Comparison of ENCODE assay signal across 26 cellular contexts in the genomic region with DNA sequence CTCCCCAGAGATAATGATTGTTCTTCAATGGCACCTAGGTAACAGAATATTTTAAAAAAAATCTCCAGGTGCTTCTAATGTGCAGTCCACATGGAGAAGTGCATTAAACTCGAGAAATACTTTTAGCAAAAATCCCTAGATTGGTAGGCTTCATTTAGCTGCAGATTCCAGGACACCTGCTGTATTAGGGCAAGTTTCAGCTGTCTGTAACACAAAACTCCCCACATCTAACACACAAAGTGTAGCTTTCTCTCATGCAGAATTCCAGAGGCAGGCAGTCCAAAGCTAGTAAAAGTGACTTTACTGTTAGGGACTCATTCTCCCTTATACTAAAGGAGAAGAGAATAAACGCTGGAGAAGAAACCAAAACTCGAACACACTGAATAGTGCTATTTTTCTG.
"Had no signal": no experiment of that assay in that cellular context is flagged by ENCODE, and none has a peak within 500 bp of the region (broad histone marks: within the 10 kb centered on the region; RNA-seq: fewer than 3 reads in every experiment).

No MANE protein-coding gene starts in this region.

- H3K4me1 ChIP-seq: gastrocnemius medialis, parathyroid adenoma, right lobe of liver, thyroid gland, vagina had no signal

- H3K27ac Mint-ChIP-seq: dendritic cell treated with granulocyte-macrophage colony-stimulating factor and Interleukin-4, amounts not matched to agents 40 ng/mL and 50 ng/mL, for 4 days; endodermal cell; memory B cell; natural killer cell treated with Interleukin-12 subunit alpha and Interleukin-12 subunit beta and Interleukin-15 and Interleukin-18, amount 100 ng/mL, for 72 hours; progenitor cell of endocrine pancreas; stimulated activated naive CD8-positive, alpha-beta T cell treated with anti-CD3 and anti-CD28 coated beads, Interleukin-15, amount 100 ng/mL, for 72 hours had no signal

- H3K4me3 Mint-ChIP-seq: dendritic cell treated with granulocyte-macrophage colony-stimulating factor and Interleukin-4, amounts not matched to agents 40 ng/mL and 50 ng/mL, for 4 days; endodermal cell; memory B cell; naive B cell; natural killer cell treated with Interleukin-12 subunit alpha and Interleukin-12 subunit beta and Interleukin-15 and Interleukin-18, amount 100 ng/mL, for 72 hours; neural crest cell; stimulated activated naive CD8-positive, alpha-beta T cell treated with anti-CD3 and anti-CD28 coated beads, Interleukin-15, amount 100 ng/mL, for 72 hours had no signal

- H3K36me3 Mint-ChIP-seq: memory B cell; naive B cell; natural killer cell treated with Interleukin-12 subunit alpha and Interleukin-12 subunit beta and Interleukin-15 and Interleukin-18, amount 100 ng/mL, for 72 hours had no signal

- H3K27ac ChIP-seq: epithelial cell of prostate, gastrocnemius medialis, parathyroid adenoma, right lobe of liver, thyroid gland, vagina had no signal

- H3K27me3 Mint-ChIP-seq: dendritic cell treated with granulocyte-macrophage colony-stimulating factor and Interleukin-4, amounts not matched to agents 40 ng/mL and 50 ng/mL, for 4 days; memory B cell; naive B cell; natural killer cell treated with Interleukin-12 subunit alpha and Interleukin-12 subunit beta and Interleukin-15 and Interleukin-18, amount 100 ng/mL, for 72 hours; progenitor cell of endocrine pancreas; stimulated activated naive CD8-positive, alpha-beta T cell treated with anti-CD3 and anti-CD28 coated beads, Interleukin-15, amount 100 ng/mL, for 72 hours had no signal

- H2AFZ ChIP-seq: parathyroid adenoma had no signal

- H3K4me1 Mint-ChIP-seq: endodermal cell; memory B cell; naive B cell; neural crest cell; stimulated activated naive CD8-positive, alpha-beta T cell treated with anti-CD3 and anti-CD28 coated beads, Interleukin-15, amount 100 ng/mL, for 72 hours had no signal

- H3K36me3 ChIP-seq: gastrocnemius medialis, right lobe of liver, thyroid gland, vagina had no signal

- DNase-seq: effector CD8-positive, alpha-beta T cell; endodermal cell; foreskin fibroblast; gastrocnemius medialis; head of caudate nucleus; left ventricle myocardium superior; naive B cell; right lobe of liver; small intestine; stimulated activated CD4-positive, alpha-beta T cell treated with anti-CD3 and anti-CD28 coated beads, Interleukin-15, amount 100 ng/mL, for 24 hours; stimulated activated CD4-positive, alpha-beta T cell treated with anti-CD3 and anti-CD28 coated beads, Interleukin-2, amount 100 ng/mL, for 48 hours; stimulated activated CD8-positive, alpha-beta memory T cell treated with anti-CD3 and anti-CD28 coated beads, Interleukin-4, amount 100 ng/mL, for 48 hours; stimulated activated naive CD4-positive, alpha-beta T cell; stimulated activated naive CD8-positive, alpha-beta T cell treated with anti-CD3 and anti-CD28 coated beads, Interleukin-15, amount 100 ng/mL, for 72 hours; thyroid gland; trophoblast cell had no signal

- H3K27me3 ChIP-seq: gastrocnemius medialis, right lobe of liver, thyroid gland, vagina had no signal

- H3K4me3 ChIP-seq: gastrocnemius medialis, lung, right lobe of liver, thyroid gland, vagina had no signal

- H3K79me2 ChIP-seq: parathyroid adenoma had no signal

- H3K9me3 ChIP-seq: gastrocnemius medialis, right lobe of liver, thyroid gland, vagina had no signal

- H3K9me3 Mint-ChIP-seq: dendritic cell treated with granulocyte-macrophage colony-stimulating factor and Interleukin-4, amounts not matched to agents 40 ng/mL and 50 ng/mL, for 4 days; endodermal cell; memory B cell; naive B cell; natural killer cell treated with Interleukin-12 subunit alpha and Interleukin-12 subunit beta and Interleukin-15 and Interleukin-18, amount 100 ng/mL, for 72 hours; neural crest cell; stimulated activated naive CD8-positive, alpha-beta T cell treated with anti-CD3 and anti-CD28 coated beads, Interleukin-15, amount 100 ng/mL, for 72 hours had no signal

- ATAC-seq: esophagus mucosa; gastrocnemius medialis; left ventricle myocardium superior; natural killer cell treated with Interleukin-12 subunit alpha and Interleukin-12 subunit beta and Interleukin-15 and Interleukin-18, amount 100 ng/mL, for 72 hours; right lobe of liver; stimulated activated naive CD8-positive, alpha-beta T cell treated with anti-CD3 and anti-CD28 coated beads, Interleukin-15, amount 100 ng/mL, for 72 hours had no signal
